In the genomic region with DNA sequence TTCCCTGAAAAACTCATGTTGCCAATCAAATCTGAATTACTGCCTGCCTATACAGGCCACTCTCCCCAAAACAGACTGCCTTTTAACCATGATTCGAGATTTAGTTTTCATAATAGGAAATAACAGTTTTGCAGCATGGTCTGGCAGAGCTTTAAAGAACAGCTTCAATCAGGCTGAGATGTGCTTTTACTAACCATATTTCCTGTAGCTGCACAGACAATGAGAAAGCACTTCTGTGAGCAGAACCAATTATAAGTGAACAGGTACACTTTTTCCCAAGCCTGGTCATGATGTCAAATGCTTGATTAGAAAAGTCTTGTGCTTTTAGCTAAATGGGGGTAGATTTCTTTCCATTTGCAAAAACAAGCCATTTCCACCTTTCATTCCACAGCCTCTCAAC, we compare ENCODE assay signal across 23 cellular contexts.
A peak's percentile ranks its signal among the peaks of the same experiment; 100 is the strongest.
DNase-seq lines count a peak whose midpoint lies in the region; ATAC-seq lines count a peak whose summit lies in the region.
"Had no signal": no experiment of that assay in that cellular context is flagged by ENCODE, and none has a peak within 500 bp of the region (broad histone marks: within the 10 kb centered on the region; RNA-seq: fewer than 3 reads in every experiment).

No MANE protein-coding gene starts in this region.

- H3K27me3 Mint-ChIP-seq in T-helper 1 cell treated with Interleukin-12 subunit alpha and Interleukin-12 subunit beta and Interleukin-4 antibody, amounts not matched to agents 30 μg/mL and 1 μg/mL, for 36 hours (ENCODE audit: low read depth): no peaks in the 10 kb centered on the region
- no peaks in the 10 kb centered on the region for H3K27me3 Mint-ChIP-seq in stimulated activated naive CD8-positive, alpha-beta T cell treated with anti-CD3 and anti-CD28 coated beads, Interleukin-15, Interleukin-2, amounts not matched to agents 100 ng/mL and 50 ng/mL, for 24 hours
- H3K27me3 Mint-ChIP-seq in activated naive CD8-positive, alpha-beta T cell treated with anti-CD3 and anti-CD28 coated beads for 36 hours: no peaks in the 10 kb centered on the region
- H3K27me3 Mint-ChIP-seq: naive B cell had no signal

- no peak overlapping the region for H3K4me3 Mint-ChIP-seq in T-helper 1 cell treated with Interleukin-12 subunit alpha and Interleukin-12 subunit beta and Interleukin-4 antibody, amounts not matched to agents 30 μg/mL and 1 μg/mL, for 36 hours
- H3K4me3 Mint-ChIP-seq in stimulated activated naive CD8-positive, alpha-beta T cell treated with anti-CD3 and anti-CD28 coated beads, Interleukin-15, Interleukin-2, amounts not matched to agents 100 ng/mL and 50 ng/mL, for 24 hours: peak overlapping the region; percentile 3
- H3K4me3 Mint-ChIP-seq in activated naive CD8-positive, alpha-beta T cell treated with anti-CD3 and anti-CD28 coated beads for 36 hours: no peak overlapping the region
- H3K4me3 Mint-ChIP-seq: naive B cell had no signal

- H3K27ac Mint-ChIP-seq in T-helper 1 cell treated with Interleukin-12 subunit alpha and Interleukin-12 subunit beta and Interleukin-4 antibody, amounts not matched to agents 30 μg/mL and 1 μg/mL, for 36 hours: peak overlapping the region; percentile 4
- peak overlapping the region; percentile 28 for H3K27ac Mint-ChIP-seq in stimulated activated naive CD8-positive, alpha-beta T cell treated with anti-CD3 and anti-CD28 coated beads, Interleukin-15, Interleukin-2, amounts not matched to agents 100 ng/mL and 50 ng/mL, for 24 hours
- H3K27ac Mint-ChIP-seq in activated naive CD8-positive, alpha-beta T cell treated with anti-CD3 and anti-CD28 coated beads for 36 hours: peak overlapping the region; percentile 82
- H3K27ac Mint-ChIP-seq: naive B cell had no signal

- no peak for ATAC-seq in stimulated activated naive CD8-positive, alpha-beta T cell treated with anti-CD3 and anti-CD28 coated beads, Interleukin-15, Interleukin-2, amounts not matched to agents 100 U/mL and 50 U/mL, for 24 hours
- ATAC-seq: left ventricle myocardium superior, Right ventricle myocardium inferior had no signal

- peaks cover 37% of the 10 kb centered on the region for H3K36me3 Mint-ChIP-seq in T-helper 1 cell treated with Interleukin-12 subunit alpha and Interleukin-12 subunit beta and Interleukin-4 antibody, amounts not matched to agents 30 μg/mL and 1 μg/mL, for 36 hours (ENCODE audit: low read depth)
- H3K36me3 Mint-ChIP-seq in stimulated activated naive CD8-positive, alpha-beta T cell treated with anti-CD3 and anti-CD28 coated beads, Interleukin-15, Interleukin-2, amounts not matched to agents 100 ng/mL and 50 ng/mL, for 24 hours (ENCODE audit: low read depth): peaks cover 19% of the 10 kb centered on the region
- peaks cover 62% of the 10 kb centered on the region for H3K36me3 Mint-ChIP-seq in activated naive CD8-positive, alpha-beta T cell treated with anti-CD3 and anti-CD28 coated beads for 36 hours
- H3K36me3 Mint-ChIP-seq: naive B cell had no signal

- peak overlapping the region; percentile 14 for H3K27ac ChIP-seq in substantia nigra (ENCODE audit: low read depth, low read length, poor library complexity, severe bottlenecking)
- H3K27ac ChIP-seq: 22Rv1, PC-9, stomach, tibial nerve, WERI-Rb-1 had no signal

- DNase-seq in T-helper 1 cell (no peak), substantia nigra (lab: John Stamatoyannopoulos, UW) (no peak), GM03348 (ENCODE audit: low spot score) (no peak), hepatic stellate cell (ENCODE audit: low spot score) (no peak)
- no peak for DNase-seq in stimulated activated naive CD8-positive, alpha-beta T cell treated with anti-CD3 and anti-CD28 coated beads, Interleukin-15, Interleukin-2, amounts not matched to agents 100 U/mL and 50 U/mL, for 24 hours
- no peak for DNase-seq in activated naive CD8-positive, alpha-beta T cell treated with anti-CD3 and anti-CD28 coated beads for 36 hours
- DNase-seq: activated CD4-positive, alpha-beta T cell treated with anti-CD3 and anti-CD28 coated beads, Interleukin-2, amount 50 U/mL, for 4 hours; left ventricle myocardium superior; naive B cell; NCI-H1048; NCI-H1694 treated with DMSO at 0.1 percent for 48 hours; NCI-H526; NK-92 treated with Interleukin-12 subunit alpha and Interleukin-12 subunit beta, amount 100 ng/mL, for 24 hours; PC-9; stimulated activated CD4-positive, alpha-beta T cell treated with anti-CD3 and anti-CD28 coated beads, Interleukin-15, amount 100 ng/mL, for 24 hours; stomach; T1000; WERI-Rb-1 had no signal

- H3K9me3 Mint-ChIP-seq in T-helper 1 cell treated with Interleukin-12 subunit alpha and Interleukin-12 subunit beta and Interleukin-4 antibody, amounts not matched to agents 30 μg/mL and 1 μg/mL, for 36 hours: no peaks in the 10 kb centered on the region
- H3K9me3 Mint-ChIP-seq in stimulated activated naive CD8-positive, alpha-beta T cell treated with anti-CD3 and anti-CD28 coated beads, Interleukin-15, Interleukin-2, amounts not matched to agents 100 ng/mL and 50 ng/mL, for 24 hours: peaks cover 3% of the 10 kb centered on the region
- H3K9me3 Mint-ChIP-seq in activated naive CD8-positive, alpha-beta T cell treated with anti-CD3 and anti-CD28 coated beads for 36 hours: peaks cover 2% of the 10 kb centered on the region

- H3K4me1 Mint-ChIP-seq in T-helper 1 cell treated with Interleukin-12 subunit alpha and Interleukin-12 subunit beta and Interleukin-4 antibody, amounts not matched to agents 30 μg/mL and 1 μg/mL, for 36 hours (ENCODE audit: low read depth): peaks cover 31% of the 10 kb centered on the region
- peaks cover 74% of the 10 kb centered on the region for H3K4me1 Mint-ChIP-seq in stimulated activated naive CD8-positive, alpha-beta T cell treated with anti-CD3 and anti-CD28 coated beads, Interleukin-15, Interleukin-2, amounts not matched to agents 100 ng/mL and 50 ng/mL, for 24 hours (ENCODE audit: low read depth)
- peaks cover 72% of the 10 kb centered on the region for H3K4me1 Mint-ChIP-seq in activated naive CD8-positive, alpha-beta T cell treated with anti-CD3 and anti-CD28 coated beads for 36 hours
- H3K4me1 Mint-ChIP-seq: naive B cell had no signal

Comparison
In these comparisons a context has a peak if more than half of its experiments do, and no peak if none do; other contexts are left out.
1. H3K27ac Mint-ChIP-seq: peak in every context shown above with its lines; median percentile 82 in activated naive CD8-positive, alpha-beta T cell treated with anti-CD3 and anti-CD28 coated beads for 36 hours; 28 in stimulated activated naive CD8-positive, alpha-beta T cell treated with anti-CD3 and anti-CD28 coated beads, Interleukin-15, Interleukin-2, amounts not matched to agents 100 ng/mL and 50 ng/mL, for 24 hours; 4 in T-helper 1 cell treated with Interleukin-12 subunit alpha and Interleukin-12 subunit beta and Interleukin-4 antibody, amounts not matched to agents 30 μg/mL and 1 μg/mL, for 36 hours.